8 cellular contexts compared by ENCODE assay signal in the genomic region with DNA sequence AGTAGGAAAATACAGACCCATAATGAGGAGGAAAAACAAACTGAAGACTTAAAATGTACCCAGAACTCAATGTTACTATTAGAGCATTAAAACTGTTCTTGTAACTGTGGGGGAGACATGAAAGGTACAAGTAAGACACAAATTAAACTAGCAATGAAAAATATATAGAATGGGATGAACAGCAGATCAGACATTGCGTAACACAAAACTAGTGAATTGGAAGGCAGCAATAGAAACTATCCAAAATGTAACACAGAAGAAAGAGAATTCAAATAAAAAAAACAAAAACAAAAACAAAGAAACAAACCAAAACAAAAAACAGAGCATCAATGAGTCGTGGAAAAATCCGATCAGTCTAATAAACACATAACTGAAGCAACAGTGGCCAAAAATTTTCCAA.
"Had no signal": no experiment of that assay in that cellular context is flagged by ENCODE, and none has a peak within 500 bp of the region (broad histone marks: within the 10 kb centered on the region; RNA-seq: fewer than 3 reads in every experiment).

No MANE protein-coding gene starts in this region.

- H3K9ac ChIP-seq: GM23248, KMS-11 had no signal

- H3K4me2 ChIP-seq: KMS-11 had no signal

- H2AFZ ChIP-seq: GM23248 had no signal

- DNase-seq: GM23248, GOT3, H9, HCEC 1CT, KBM-7 had no signal

- H3K27ac ChIP-seq: GM23248, KMS-11 had no signal

- FAIRE-seq: H54, HTR-8/SVneo had no signal

- H3K4me3 ChIP-seq: GM23248 had no signal
